21 cellular contexts compared by ENCODE assay signal in the genomic region with DNA sequence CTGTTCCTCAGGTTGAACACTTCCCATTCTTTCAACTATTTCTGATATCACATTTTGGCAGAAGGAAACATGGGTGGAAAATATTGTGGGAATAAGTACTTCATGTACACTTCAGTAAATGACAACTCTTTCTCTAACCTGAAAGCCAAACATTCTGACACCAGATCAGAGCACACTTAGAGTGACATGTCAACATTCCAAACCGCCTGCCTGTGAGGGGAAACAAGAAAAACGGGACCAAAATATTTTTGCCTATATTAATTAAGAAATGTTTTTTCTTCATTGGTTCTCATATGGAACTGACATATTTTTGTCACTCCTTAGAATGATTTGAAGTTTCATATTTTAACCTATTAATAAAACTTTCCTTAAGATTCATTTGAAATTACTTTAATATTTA.
DNase-seq lines count a peak whose midpoint lies in the region; ATAC-seq, FAIRE-seq and TF ChIP-seq lines count a peak whose summit lies in the region.
"Had no signal": no experiment of that assay in that cellular context is flagged by ENCODE, and none has a peak within 500 bp of the region (broad histone marks: within the 10 kb centered on the region; RNA-seq: fewer than 3 reads in every experiment).

No MANE protein-coding gene starts in this region.

- no peaks in the 10 kb centered on the region for H3K27me3 ChIP-seq in OCI-LY3 (ENCODE audit: low read depth, low read length)
- H3K27me3 ChIP-seq in left lung = peaks cover 0 to 3% of the 10 kb centered on the region in 2 donors
- H3K27me3 ChIP-seq in adrenal gland = no peaks in the 10 kb centered on the region

- H3K36me3 ChIP-seq in OCI-LY3 (replicated peaks; ENCODE audit: low read depth, low read length) = no peaks in the 10 kb centered on the region
- H3K36me3 ChIP-seq in left lung = no peaks in the 10 kb centered on the region
- no peaks in the 10 kb centered on the region for H3K36me3 ChIP-seq in adrenal gland (replicated peaks in 1 of 2)
- H3K36me3 ChIP-seq: HAP-1 had no signal

- peak; percentile 36 for ATAC-seq in left lung
- ATAC-seq: A549 had no signal

- H3K4me3 ChIP-seq in OCI-LY3 (ENCODE audit: low read length) (no peak overlapping the region), left lung (no peak overlapping the region), adrenal gland (no peak overlapping the region)
- H3K4me3 ChIP-seq: A549, HAP-1 had no signal

- H3K9ac ChIP-seq in OCI-LY3 (ENCODE audit: low read length) = no peak overlapping the region

- no peak for DNase-seq in left lung
- no peak for DNase-seq in SKM-1 (lab: John Stamatoyannopoulos, UW; ENCODE audit: unreplicated experiment)
- DNase-seq in GM03348 (ENCODE audit: low spot score) = no peak
- no peak for DNase-seq in adrenal gland
- DNase-seq: 8988T; ACHN; C1 segment of cervical spinal cord; Calu3; CD4-positive, alpha-beta memory T cell; COR-L47; DMS53; DMS79 treated with DMSO at 0.1 percent for 48 hours; GF-D8; GOT3; HFFc6 had no signal

- intact Hi-C loops in left lung (cut with DNase I) = no loop called here
- intact Hi-C loops in adrenal gland (cut with DNase I) = no loop called here

- H3K4me1 ChIP-seq in OCI-LY3 (ENCODE audit: low read length) (no peaks in the 10 kb centered on the region), left lung (peaks cover 0 to 7% of the 10 kb centered on the region in 2 donors), adrenal gland (replicated peaks in 1 of 2) (no peaks in the 10 kb centered on the region)
- H3K4me1 ChIP-seq: A549, HAP-1 had no signal

- FAIRE-seq in endometrium (lab: Jason Lieb, UNC) = peak; percentile 8
- FAIRE-seq: A549, GM12892, H54 had no signal

- H3K9me3 ChIP-seq in OCI-LY3 (ENCODE audit: insufficient read depth, low read length) (0 out of 2 replicates have a peak, but pooled peaks cover 4% of the 10 kb centered on the region), left lung (no peaks in the 10 kb centered on the region), adrenal gland (replicated peaks in 1 of 3) (peaks cover 0 to 5% (median 0%) of the 10 kb centered on the region in 3 donors)
- H3K9me3 ChIP-seq: A549, HAP-1 had no signal

- TF ChIP-seq CTCF in OCI-LY3 (IDR thresholded peaks at IDR 0.05; ENCODE audit: low read depth, low read length) = no peak
- no peak for TF ChIP-seq CTCF in left lung (IDR thresholded peaks at IDR 0.05)
- TF ChIP-seq CTCF in adrenal gland (IDR thresholded peaks at IDR 0.05) = no peak

- H3K27ac ChIP-seq in OCI-LY3 (ENCODE audit: low read length) (no peak overlapping the region), left lung (no peak overlapping the region), adrenal gland (no peak overlapping the region)
- H3K27ac ChIP-seq: A549 had no signal

- H4K20me1 ChIP-seq in OCI-LY3 (ENCODE audit: insufficient read depth, low read length) = no peaks in the 10 kb centered on the region

- no peak for TF ChIP-seq POLR2A in adrenal gland (IDR thresholded peaks at IDR 0.05)

- H2AFZ ChIP-seq in OCI-LY3 (ENCODE audit: low read depth, low read length) = peak overlapping the region; percentile 3; the same call in 1 of the 2 replicates

- no peaks in the 10 kb centered on the region for H3K79me2 ChIP-seq in OCI-LY3 (ENCODE audit: low read length)

- 53 to 80% (median 73%) methylated on average over 2 of the region's 2 CpGs for WGBS in adrenal gland, 4 donors

- H3K4me2 ChIP-seq in OCI-LY3 (ENCODE audit: low read length) = no peak overlapping the region
- H3K4me2 ChIP-seq: A549 had no signal
